1 cellular context compared by ENCODE assay signal in genomic region chr18:55458456-55459238, GRCh38.
TF ChIP-seq lines count a peak whose summit lies in the region.

No MANE protein-coding gene starts in this region.

TF ChIP-seq in K562, 482 proteins besides CTCF, POLR2A, EP300 and RAD21 (continued from another document and continues in another):
- TF ChIP-seq ZNF583 (CRISPR knock-in tag; IDR thresholded peaks at IDR 0.05) (no peak), IRF2 (CRISPR knock-in tag; IDR thresholded peaks at IDR 0.05) (no peak), ETS2 (tag; IDR thresholded peaks at IDR 0.05; ENCODE audit: borderline replicate concordance, poor library complexity, severe bottlenecking) (no peak), HLTF (IDR thresholded peaks at IDR 0.05) (no peak), NFYB (IDR thresholded peaks at IDR 0.05; ENCODE audit: extremely low read depth, insufficient read length) (no peak), WHSC1 (IDR thresholded peaks at IDR 0.05; ENCODE audit: low read length) (no peak), PHTF2 (CRISPR knock-in tag; IDR thresholded peaks at IDR 0.05) (no peak), POLR2AphosphoS2 (IDR thresholded peaks at IDR 0.05; ENCODE audit: low read length) (no peak), CBFA2T3 (IDR thresholded peaks at IDR 0.05) (peak; percentile 17; the same call in 1 of the 2 replicates), U2AF2 (optimal IDR thresholded peaks at IDR 0.05; ENCODE audit: low read depth, low read length) (no peak), ZBTB40 (IDR thresholded peaks at IDR 0.05) (0 out of 2 replicates have a peak, but pooled peaks have one; percentile 17), ZBTB40 (CRISPR knock-in tag; IDR thresholded peaks at IDR 0.05) (no peak), KDM5B (IDR thresholded peaks at IDR 0.05; ENCODE audit: insufficient replicate concordance, low read depth, low read length) (no peak), GTF3C2 (IDR thresholded peaks at IDR 0.05; ENCODE audit: borderline replicate concordance, extremely low read depth, insufficient read length) (no peak), NRF1 (conservative IDR thresholded peaks at IDR 0.05 in 1 of 2, IDR thresholded peaks at IDR 0.05 in 1 of 2) (peak in 1 of 2 experiments; percentile 12; a peak in 2 of 4 replicates), LARP7 (IDR thresholded peaks at IDR 0.05) (no peak), SETDB1 (IDR thresholded peaks at IDR 0.05; ENCODE audit: low read length) (no peak), TFAP4 (CRISPR knock-in tag; IDR thresholded peaks at IDR 0.05; ENCODE audit: borderline replicate concordance) (no peak), POLR3G (IDR thresholded peaks at IDR 0.05; ENCODE audit: extremely low read depth, insufficient read length, insufficient replicate concordance) (no peak), NR4A1 (CRISPR knock-in tag; IDR thresholded peaks at IDR 0.05) (no peak), NR4A1 (tag; IDR thresholded peaks at IDR 0.05) (no peak), ZFP30 (CRISPR knock-in tag; IDR thresholded peaks at IDR 0.05; ENCODE audit: borderline replicate concordance) (no peak), HES1 (IDR thresholded peaks at IDR 0.05; ENCODE audit: low read depth) (no peak), TSHZ1 (CRISPR knock-in tag; IDR thresholded peaks at IDR 0.05) (no peak), MEIS2 (IDR thresholded peaks at IDR 0.05; ENCODE audit: partially characterized antibody) (peak; percentile 69), FOXK2 (conservative IDR thresholded peaks at IDR 0.05 in 1 of 2, IDR thresholded peaks at IDR 0.05 in 1 of 2; ENCODE audit: low read depth in 2 of 2) (peak in 1 of 2 experiments; percentile 41; a peak in 1 of 4 replicates), STAG1 (CRISPR knock-in tag; IDR thresholded peaks at IDR 0.05; ENCODE audit: borderline replicate concordance) (no peak), USF2 (CRISPR knock-in tag; IDR thresholded peaks at IDR 0.05) (no peak), FOXA3 (CRISPR knock-in tag; conservative IDR thresholded peaks at IDR 0.05 in 1 of 2, IDR thresholded peaks at IDR 0.05 in 1 of 2) (peak in 1 of 2 experiments; percentile 16; a peak in 1 of 4 replicates), MNT (conservative IDR thresholded peaks at IDR 0.05) (0 out of 4 replicates have a peak, but pooled peaks of 1 of the 2 experiments have one; percentile 33), SOX6 (IDR thresholded peaks at IDR 0.05) (peak; percentile 41; the same call in 1 of the 2 replicates)
- TF ChIP-seq, protein P1, sequence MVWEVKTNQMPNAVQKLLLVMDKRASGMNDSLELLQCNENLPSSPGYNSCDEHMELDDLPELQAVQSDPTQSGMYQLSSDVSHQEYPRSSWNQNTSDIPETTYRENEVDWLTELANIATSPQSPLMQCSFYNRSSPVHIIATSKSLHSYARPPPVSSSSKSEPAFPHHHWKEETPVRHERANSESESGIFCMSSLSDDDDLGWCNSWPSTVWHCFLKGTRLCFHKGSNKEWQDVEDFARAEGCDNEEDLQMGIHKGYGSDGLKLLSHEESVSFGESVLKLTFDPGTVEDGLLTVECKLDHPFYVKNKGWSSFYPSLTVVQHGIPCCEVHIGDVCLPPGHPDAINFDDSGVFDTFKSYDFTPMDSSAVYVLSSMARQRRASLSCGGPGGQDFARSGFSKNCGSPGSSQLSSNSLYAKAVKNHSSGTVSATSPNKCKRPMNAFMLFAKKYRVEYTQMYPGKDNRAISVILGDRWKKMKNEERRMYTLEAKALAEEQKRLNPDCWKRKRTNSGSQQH (CRISPR knock-in tag; IDR thresholded peaks at IDR 0.05): no peak
- TF ChIP-seq, protein P2, sequence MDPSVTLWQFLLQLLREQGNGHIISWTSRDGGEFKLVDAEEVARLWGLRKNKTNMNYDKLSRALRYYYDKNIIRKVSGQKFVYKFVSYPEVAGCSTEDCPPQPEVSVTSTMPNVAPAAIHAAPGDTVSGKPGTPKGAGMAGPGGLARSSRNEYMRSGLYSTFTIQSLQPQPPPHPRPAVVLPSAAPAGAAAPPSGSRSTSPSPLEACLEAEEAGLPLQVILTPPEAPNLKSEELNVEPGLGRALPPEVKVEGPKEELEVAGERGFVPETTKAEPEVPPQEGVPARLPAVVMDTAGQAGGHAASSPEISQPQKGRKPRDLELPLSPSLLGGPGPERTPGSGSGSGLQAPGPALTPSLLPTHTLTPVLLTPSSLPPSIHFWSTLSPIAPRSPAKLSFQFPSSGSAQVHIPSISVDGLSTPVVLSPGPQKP (CRISPR knock-in tag; IDR thresholded peaks at IDR 0.05): no peak
- TF ChIP-seq, protein P3, sequence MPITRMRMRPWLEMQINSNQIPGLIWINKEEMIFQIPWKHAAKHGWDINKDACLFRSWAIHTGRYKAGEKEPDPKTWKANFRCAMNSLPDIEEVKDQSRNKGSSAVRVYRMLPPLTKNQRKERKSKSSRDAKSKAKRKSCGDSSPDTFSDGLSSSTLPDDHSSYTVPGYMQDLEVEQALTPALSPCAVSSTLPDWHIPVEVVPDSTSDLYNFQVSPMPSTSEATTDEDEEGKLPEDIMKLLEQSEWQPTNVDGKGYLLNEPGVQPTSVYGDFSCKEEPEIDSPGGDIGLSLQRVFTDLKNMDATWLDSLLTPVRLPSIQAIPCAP (CRISPR knock-in tag; IDR thresholded peaks at IDR 0.05; ENCODE audit: borderline replicate concordance): no peak
